ENCODE assay signal across 5 cellular contexts in the genomic region with DNA sequence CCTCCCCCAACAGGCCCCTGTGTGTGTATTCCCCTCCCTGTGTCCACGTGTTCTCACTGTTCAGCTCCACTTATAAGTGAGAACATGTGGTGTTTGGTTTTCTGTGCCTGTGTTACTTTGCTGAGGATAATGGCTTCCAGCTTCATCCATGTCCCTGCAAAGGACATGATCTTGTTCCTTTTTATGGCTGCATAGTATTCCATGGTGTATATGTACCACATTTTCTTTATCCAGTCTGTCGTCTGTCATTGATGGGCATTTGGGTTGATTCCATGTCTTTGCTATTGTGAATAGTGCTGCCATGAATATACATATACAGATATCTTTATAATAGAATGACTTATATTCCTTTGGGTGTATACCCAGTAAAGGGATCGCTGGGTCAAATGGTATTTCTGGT.
DNase-seq lines count a peak whose midpoint lies in the region; ATAC-seq, FAIRE-seq and TF ChIP-seq lines count a peak whose summit lies in the region.
"Not testable (repeated sequence)": the region's sequence is repeated elsewhere in the genome, so short reads cannot be mapped to it uniquely, and the experiment has no call there.

No MANE protein-coding gene starts in this region.

- H3K27ac Mint-ChIP-seq in neural progenitor cell, result peak overlapping the region; percentile 90

- H3K36me3 ChIP-seq in body of pancreas (replicated peaks in 1 of 2; ENCODE audit: insufficient read depth in 1 of 2, low read depth in 2 of 2); HepG2 (replicated peaks in 1 of 2; ENCODE audit: control insufficient read depth in 1 of 2, insufficient read depth in 2 of 2, low read length in 2 of 2); neural progenitor cell: not testable (repeated sequence)

- H3F3A ChIP-seq in neural progenitor cell (ENCODE audit: low read depth), result peaks cover 37% of the 10 kb centered on the region

- not testable (repeated sequence) for FAIRE-seq in HepG2 (lab: Jason Lieb, UNC)

- WGBS in body of pancreas, 2 donors, result 90 to 98% methylated on average over 3 of the region's 3 CpGs
- WGBS in HepG2 (ENCODE audit: low lambda C conversion rate), result 30% methylated on average over 3 of the region's 3 CpGs

- not testable (repeated sequence) for H3K9me3 Mint-ChIP-seq in neural progenitor cell

- not testable (repeated sequence) for H3K4me2 ChIP-seq in HepG2 (ENCODE audit: low read depth, low read length); neural progenitor cell

- not testable (repeated sequence) for ATAC-seq in body of pancreas, HepG2

- not testable (repeated sequence) for H3K27me3 ChIP-seq in body of pancreas, neural progenitor cell
- peaks cover 4 to 34% of the 10 kb centered on the region in 2 experiments; a peak in 3 of 5 replicates for H3K27me3 ChIP-seq in HepG2 (ENCODE audit: control insufficient read depth in 1 of 2, insufficient read depth in 2 of 2, low read length in 2 of 2)

- not testable (repeated sequence) for H3K9me3 ChIP-seq in body of pancreas; HepG2 (ENCODE audit: low read length); neural progenitor cell (ENCODE audit: low read depth)

- intact Hi-C loops in body of pancreas (cut with DNase I); HepG2 (cut with micrococcal nuclease; ENCODE audit: unreplicated experiment): not testable (repeated sequence)

- H3K36me3 Mint-ChIP-seq in neural progenitor cell, result not testable (repeated sequence)

- not testable (repeated sequence) for H3K4me3 ChIP-seq in body of pancreas; HepG2 (replicated peaks in 1 of 3; ENCODE audit: insufficient read depth in 1 of 3, low read depth in 2 of 3, low read length in 3 of 3); neural progenitor cell

- H3K9ac ChIP-seq in HepG2 (ENCODE audit: insufficient read depth, low read depth, low read length); neural progenitor cell: not testable (repeated sequence)

- H3K4me3 Mint-ChIP-seq in neural progenitor cell, result not testable (repeated sequence)

- H3K27me3 Mint-ChIP-seq in neural progenitor cell (ENCODE audit: insufficient read depth, low read depth), result not testable (repeated sequence)

- peaks cover 68% of the 10 kb centered on the region for H3K4me1 Mint-ChIP-seq in neural progenitor cell

- H3K27ac ChIP-seq in C4-2B (peak overlapping the region; percentile 32; the same call in 1 of the 2 replicates), VCaP (peak overlapping the region; percentile 82), body of pancreas (peak overlapping the region in 3 of 4 donors; percentile 58 to 76 (median 69))
- not testable (repeated sequence) for H3K27ac ChIP-seq in HepG2 (ENCODE audit: extremely low read length, insufficient read depth, low read length); neural progenitor cell

- not testable (repeated sequence) for DNase-seq in body of pancreas; HepG2 (ENCODE audit: low spot score); neural progenitor cell (ENCODE audit: low spot score)

- not testable (repeated sequence) for TF ChIP-seq CTCF in C4-2B (conservative IDR thresholded peaks at IDR 0.05); VCaP (conservative IDR thresholded peaks at IDR 0.05); body of pancreas (IDR thresholded peaks at IDR 0.05); HepG2 (CRISPR knock-in tag; IDR thresholded peaks at IDR 0.05); neural progenitor cell (IDR thresholded peaks at IDR 0.05)

- H4K20me1 ChIP-seq in HepG2 (ENCODE audit: insufficient read depth, low read length), result not testable (repeated sequence)
- H4K20me1 ChIP-seq in neural progenitor cell (ENCODE audit: low read depth), result peaks cover 42% of the 10 kb centered on the region

- not testable (repeated sequence) for TF ChIP-seq POLR2A in body of pancreas (IDR thresholded peaks at IDR 0.05); HepG2 (IDR thresholded peaks at IDR 0.05; ENCODE audit: insufficient read depth in 1 of 2, low read depth in 2 of 2, low read length in 2 of 2)

- CTCF ChIA-PET in HepG2 (lab: Yijun Ruan, JAX; ENCODE audit: low intra/inter-chr PET ratio, low total read pairs), result not testable (repeated sequence)

- peaks cover 67% of the 10 kb centered on the region for H3K4me1 ChIP-seq in body of pancreas
- H3K4me1 ChIP-seq in HepG2 (ENCODE audit: insufficient read depth, low read length), result not testable (repeated sequence)
- H3K4me1 ChIP-seq in neural progenitor cell, result peaks cover 42% of the 10 kb centered on the region

- in situ Hi-C loops in HepG2 (cut with HindIII; ENCODE audit: extremely low pct_ligation_motif_present, low pct_unique_long_range_greater_than_20kb), result not testable (repeated sequence)

- POLR2A ChIA-PET in HepG2 (lab: Yijun Ruan, JAX), result not testable (repeated sequence)

- not testable (repeated sequence) for BruUV-seq in HepG2 (replicated peaks; lab: Mats Ljungman, UMichigan)

- H2AFZ ChIP-seq in HepG2 (ENCODE audit: low read length); neural progenitor cell (replicated peaks): not testable (repeated sequence)

- not testable (repeated sequence) for H3K79me2 ChIP-seq in HepG2 (ENCODE audit: insufficient read depth, low read length)
- H3K79me2 ChIP-seq in neural progenitor cell (ENCODE audit: low read depth), result peaks cover 94% of the 10 kb centered on the region

- not testable (repeated sequence) for TF ChIP-seq EP300 in HepG2 (IDR thresholded peaks at IDR 0.05; ENCODE audit: low read depth in 2 of 2, low read length in 2 of 2); HepG2 (CRISPR knock-in tag; IDR thresholded peaks at IDR 0.05; ENCODE audit: borderline replicate concordance)

- TF ChIP-seq RAD21 in HepG2 (CRISPR knock-in tag; IDR thresholded peaks at IDR 0.05), result not testable (repeated sequence)

TF ChIP-seq in HepG2, 621 proteins besides CTCF, POLR2A, EP300 and RAD21:
- TF ChIP-seq, protein P1, sequence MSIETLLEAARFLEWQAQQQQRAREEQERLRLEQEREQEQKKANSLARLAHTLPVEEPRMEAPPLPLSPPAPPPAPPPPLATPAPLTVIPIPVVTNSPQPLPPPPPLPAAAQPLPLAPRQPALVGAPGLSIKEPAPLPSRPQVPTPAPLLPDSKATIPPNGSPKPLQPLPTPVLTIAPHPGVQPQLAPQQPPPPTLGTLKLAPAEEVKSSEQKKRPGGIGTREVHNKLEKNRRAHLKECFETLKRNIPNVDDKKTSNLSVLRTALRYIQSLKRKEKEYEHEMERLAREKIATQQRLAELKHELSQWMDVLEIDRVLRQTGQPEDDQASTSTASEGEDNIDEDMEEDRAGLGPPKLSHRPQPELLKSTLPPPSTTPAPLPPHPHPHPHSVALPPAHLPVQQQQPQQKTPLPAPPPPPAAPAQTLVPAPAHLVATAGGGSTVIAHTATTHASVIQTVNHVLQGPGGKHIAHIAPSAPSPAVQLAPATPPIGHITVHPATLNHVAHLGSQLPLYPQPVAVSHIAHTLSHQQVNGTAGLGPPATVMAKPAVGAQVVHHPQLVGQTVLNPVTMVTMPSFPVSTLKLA (IDR thresholded peaks at IDR 0.05), result peak; percentile 79
